8 cellular contexts compared by ENCODE assay signal in the genomic region with DNA sequence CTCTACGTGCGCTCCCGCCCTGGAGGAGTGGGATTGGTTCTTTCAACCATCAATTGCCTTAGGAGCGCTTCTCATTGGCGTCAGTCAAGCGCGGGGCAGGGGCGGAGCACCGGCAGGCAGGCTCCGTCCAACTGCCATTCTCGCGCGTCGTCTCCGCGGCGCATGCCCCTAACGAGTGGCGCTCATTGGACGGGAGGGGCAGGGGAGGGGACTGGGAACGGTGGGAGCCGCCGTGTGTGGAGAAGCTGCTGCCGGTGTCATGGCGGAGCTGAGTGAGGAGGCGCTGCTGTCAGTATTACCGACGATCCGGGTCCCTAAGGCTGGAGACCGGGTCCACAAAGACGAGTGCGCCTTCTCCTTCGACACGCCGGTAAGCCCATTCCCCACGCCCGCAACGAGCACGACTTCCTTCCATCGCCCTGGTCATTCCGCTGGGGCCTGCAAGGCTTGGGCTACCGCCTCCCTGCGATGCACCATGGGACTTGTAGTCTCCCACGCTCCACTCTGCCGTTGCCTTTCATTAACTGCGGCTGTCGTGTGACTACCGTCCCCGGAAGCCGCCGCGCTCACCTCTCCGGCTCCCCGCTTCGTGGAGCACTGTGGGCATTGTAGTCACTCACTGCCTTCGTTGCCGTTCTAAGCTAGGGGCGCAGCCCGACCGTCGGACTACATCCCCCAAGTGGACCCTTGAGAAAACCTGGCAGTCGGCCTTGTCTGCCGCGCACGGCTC. TPM values are rescaled to one million over a fixed set of nuclear protein-coding genes. Genes with fewer than 3 reads are reported as not detected.
DNase-seq lines count a peak whose midpoint lies in the region; ATAC-seq and TF ChIP-seq lines count a peak whose summit lies in the region.

A gene with protein sequence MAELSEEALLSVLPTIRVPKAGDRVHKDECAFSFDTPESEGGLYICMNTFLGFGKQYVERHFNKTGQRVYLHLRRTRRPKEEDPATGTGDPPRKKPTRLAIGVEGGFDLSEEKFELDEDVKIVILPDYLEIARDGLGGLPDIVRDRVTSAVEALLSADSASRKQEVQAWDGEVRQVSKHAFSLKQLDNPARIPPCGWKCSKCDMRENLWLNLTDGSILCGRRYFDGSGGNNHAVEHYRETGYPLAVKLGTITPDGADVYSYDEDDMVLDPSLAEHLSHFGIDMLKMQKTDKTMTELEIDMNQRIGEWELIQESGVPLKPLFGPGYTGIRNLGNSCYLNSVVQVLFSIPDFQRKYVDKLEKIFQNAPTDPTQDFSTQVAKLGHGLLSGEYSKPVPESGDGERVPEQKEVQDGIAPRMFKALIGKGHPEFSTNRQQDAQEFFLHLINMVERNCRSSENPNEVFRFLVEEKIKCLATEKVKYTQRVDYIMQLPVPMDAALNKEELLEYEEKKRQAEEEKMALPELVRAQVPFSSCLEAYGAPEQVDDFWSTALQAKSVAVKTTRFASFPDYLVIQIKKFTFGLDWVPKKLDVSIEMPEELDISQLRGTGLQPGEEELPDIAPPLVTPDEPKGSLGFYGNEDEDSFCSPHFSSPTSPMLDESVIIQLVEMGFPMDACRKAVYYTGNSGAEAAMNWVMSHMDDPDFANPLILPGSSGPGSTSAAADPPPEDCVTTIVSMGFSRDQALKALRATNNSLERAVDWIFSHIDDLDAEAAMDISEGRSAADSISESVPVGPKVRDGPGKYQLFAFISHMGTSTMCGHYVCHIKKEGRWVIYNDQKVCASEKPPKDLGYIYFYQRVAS (plus strand): TSS at position 230 of the 730 bp plus-strand sequence. CDS start 30 bp downstream, at position 260.

- intact Hi-C loops in Panc1 (cut with micrococcal nuclease; ENCODE audit: unreplicated experiment), result no loop called here

- H3K27ac ChIP-seq in Panc1 (ENCODE audit: low read length), result peak within 1 kb of the TSS; percentile 94

- no peaks in the 10 kb centered on the region for H3K27me3 Mint-ChIP-seq in activated T-cell treated with anti-CD3 and anti-CD28 coated beads, Interleukin-2, amount 50 U/mL, for 4 hours (ENCODE audit: low read depth)

- in situ Hi-C loops in Panc1 (cut with HindIII; ENCODE audit: low pct_unique_long_range_greater_than_20kb, low sequenced_read_pairs), result no loop called here

- H3K4me1 Mint-ChIP-seq in activated T-cell treated with anti-CD3 and anti-CD28 coated beads, Interleukin-2, amount 50 U/mL, for 4 hours (ENCODE audit: low read depth), result peaks cover 25% of the 10 kb centered on the region

- H3K9me3 Mint-ChIP-seq in activated T-cell treated with anti-CD3 and anti-CD28 coated beads, Interleukin-2, amount 50 U/mL, for 4 hours, result no peaks in the 10 kb centered on the region

- no peak for TF ChIP-seq CTCF in Panc1 (IDR thresholded peaks at IDR 0.05)

- BruUV-seq in Panc1 (replicated peaks; lab: Mats Ljungman, UMichigan), result TSS peak; percentile 92

- peak; percentile 11 for TF ChIP-seq POLR2A in erythroblast (IDR thresholded peaks at IDR 0.05; ENCODE audit: low read length)

- POLR2A ChIA-PET in Panc1 (lab: Charles Lee), result interaction anchor here (0.5 to 1.1 kb wide), 4 partner anchors 15 to 191 kb away, joined by 4 to 7 read pairs (median 5); a partner anchor contains a TSS

- ATAC-seq in GM21723 (IDR thresholded peaks at IDR 0.05; ENCODE audit: unreplicated experiment), result peak; percentile 80
- peak; percentile 91 for ATAC-seq in Panc1
- peak; percentile 78 to 80 for ATAC-seq in activated T-cell treated with anti-CD3 and anti-CD28 coated beads, Interleukin-2, amount 50 U/mL, for 4 hours

- H3K9me3 ChIP-seq in Panc1 (ENCODE audit: control insufficient read depth, insufficient read depth, low read depth, low read length), result no peaks in the 10 kb centered on the region
- no peaks in the 10 kb centered on the region for H3K9me3 ChIP-seq in mucosa of stomach (ENCODE audit: control insufficient read depth, low read length)

- H3K36me3 ChIP-seq in Panc1 (ENCODE audit: control insufficient read depth, insufficient read depth, low read length) (peaks cover 10% of the 10 kb centered on the region), mucosa of stomach (ENCODE audit: control insufficient read depth, insufficient read depth, low read length) (peaks cover 10% of the 10 kb centered on the region)

- H3K27me3 ChIP-seq in Panc1 (ENCODE audit: control insufficient read depth, insufficient read depth, low read length) (no peaks in the 10 kb centered on the region), mucosa of stomach (ENCODE audit: control insufficient read depth, insufficient read depth, low read length) (no peaks in the 10 kb centered on the region)

- H3K4me3 ChIP-seq in Panc1 (ENCODE audit: low read depth in 2 of 2, low read length in 2 of 2) (peak within 1 kb of the TSS; percentile 75 to 89), mucosa of stomach (ENCODE audit: low read length) (peak within 1 kb of the TSS; percentile 96)

- peak within 1 kb of the TSS; percentile 94 for H3K4me3 Mint-ChIP-seq in activated T-cell treated with anti-CD3 and anti-CD28 coated beads, Interleukin-2, amount 50 U/mL, for 4 hours

- peak within 1 kb of the TSS; percentile 85 for H3K9ac ChIP-seq in mucosa of stomach (ENCODE audit: low read length)

- CTCF ChIA-PET in Panc1 (lab: Charles Lee), result interaction anchor here (0.6 to 1.0 kb wide), 4 partner anchors 17 to 306 kb away, joined by 3 to 5 read pairs (median 4); no protein-coding TSS in a partner anchor

- H3K4me1 ChIP-seq in Panc1 (ENCODE audit: control insufficient read depth, insufficient read depth, low read length) (peaks cover 15% of the 10 kb centered on the region), mucosa of stomach (ENCODE audit: control insufficient read depth, insufficient read depth, low read length) (peaks cover 17% of the 10 kb centered on the region)

- peaks cover 12% of the 10 kb centered on the region for H3K36me3 Mint-ChIP-seq in activated T-cell treated with anti-CD3 and anti-CD28 coated beads, Interleukin-2, amount 50 U/mL, for 4 hours (ENCODE audit: insufficient read depth)

- DNase-seq in DMS53 (lab: John Stamatoyannopoulos, UW) (peak; percentile 100), KG1 (lab: John Stamatoyannopoulos, UW) (peak; percentile 100), Panc1 (ENCODE audit: low read depth, low spot score) (peak; percentile 98), erythroblast (lab: John Stamatoyannopoulos, UW) (peak; percentile 99 to 100)
- DNase-seq in activated T-cell treated with anti-CD3 and anti-CD28 coated beads, Interleukin-2, amount 50 U/mL, for 4 hours, result peak; percentile 95
- peak; percentile 92 to 95 for DNase-seq in stimulated activated CD8-positive, alpha-beta memory T cell treated with anti-CD3 and anti-CD28 coated beads, Interleukin-7, amount 100 ng/mL, for 1 hour (ENCODE audit: low read depth in 2 of 2)

RNA-seq across cellular contexts. Expression of the gene that starts here (rescaled TPM):
- 104 TPM for total RNA-seq in Panc1 (2021; ENCODE audit: unreplicated experiment)
- 72.1 TPM for polyA plus RNA-seq in Panc1 (2012; ENCODE audit: insufficient read length)
- total RNA-seq in activated T-cell treated with anti-CD3 and anti-CD28 coated beads, Interleukin-2, amount 50 U/mL, for 4 hours, result 100 to 1,000 TPM; 169 to 192 (median 176) TPM

Comparison
In these comparisons a context has a peak if more than half of its experiments do, and no peak if none do; other contexts are left out.
1. Peak in every context shown above with its lines: DNase-seq, ATAC-seq, H3K4me3 ChIP-seq and H3K27ac ChIP-seq.